1 cellular context compared by ENCODE assay signal in genomic region chr17:44503080-44503842, GRCh38.
TF ChIP-seq lines count a peak whose summit lies in the region.

Gene GPATCH8, minus strand, starts transcription at chr17:44503406. Its CDS starts 36 bp downstream, at chr17:44503370.

TF ChIP-seq in HCT116, 20 proteins besides CTCF, POLR2A, EP300 and RAD21 (continued from another document):
- TF ChIP-seq ZBTB33 (IDR thresholded peaks at IDR 0.05; ENCODE audit: extremely low read depth, insufficient replicate concordance, low read length) (peak; percentile 14), EGR1 (IDR thresholded peaks at IDR 0.05; ENCODE audit: low read depth) (peak; percentile 95), CBX3 (IDR thresholded peaks at IDR 0.05; ENCODE audit: low read depth) (no peak), TCF7L2 (IDR thresholded peaks at IDR 0.05; ENCODE audit: borderline replicate concordance, extremely low read depth, insufficient read depth, insufficient read length) (no peak), SRF (IDR thresholded peaks at IDR 0.05; ENCODE audit: low read depth) (peak; percentile 74; the same call in 1 of the 2 replicates), CEBPB (IDR thresholded peaks at IDR 0.05; ENCODE audit: low read depth) (no peak)
